20 cellular contexts compared by ENCODE assay signal in the genomic region with DNA sequence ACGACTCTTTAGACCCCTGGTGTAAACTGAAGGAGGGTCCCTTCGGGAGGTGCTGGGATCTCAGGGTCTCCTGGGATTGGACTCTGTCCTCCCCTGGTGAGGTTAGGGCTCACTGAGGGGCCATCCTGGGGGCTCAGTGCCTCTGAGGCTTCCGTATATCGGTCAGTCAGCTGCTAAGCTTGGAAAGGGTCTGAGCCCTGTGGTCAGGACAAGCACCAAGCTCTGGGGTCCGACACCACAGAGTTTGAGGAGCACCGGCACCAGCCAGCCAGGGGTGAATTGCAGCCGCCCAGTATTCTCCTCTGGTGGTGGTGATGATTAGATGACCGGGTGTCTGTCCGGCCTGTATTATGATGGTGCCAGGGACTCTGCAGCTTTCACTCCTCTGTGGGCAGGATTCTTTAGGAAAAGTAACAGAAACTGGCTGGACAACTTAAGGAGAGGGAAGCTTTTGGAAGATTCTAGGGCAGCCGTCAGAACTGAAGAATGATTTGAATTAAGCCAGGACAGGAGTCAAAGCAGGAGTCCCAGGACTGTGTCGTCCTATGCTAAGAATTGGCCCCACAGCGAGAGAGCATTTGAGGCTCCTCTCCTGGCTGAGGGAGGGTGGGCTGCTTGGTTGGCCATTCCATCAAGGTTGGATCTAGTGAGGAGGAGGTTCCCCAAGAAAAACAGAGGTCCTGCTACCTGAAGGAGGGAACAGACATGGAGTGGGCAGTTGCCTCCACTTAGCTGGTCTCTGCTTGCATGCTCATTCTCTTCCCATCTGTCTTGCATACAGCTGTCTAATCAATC.
"Had no signal": no experiment of that assay in that cellular context is flagged by ENCODE, and none has a peak within 500 bp of the region (broad histone marks: within the 10 kb centered on the region; RNA-seq: fewer than 3 reads in every experiment).

No MANE protein-coding gene starts in this region.

- H3K36me3 Mint-ChIP-seq: activated naive CD4-positive, alpha-beta T cell treated with anti-CD3 and anti-CD28 coated beads, Interleukin-2, amount 10 ng/mL, durations not matched to agents 7 days and 5 days had no signal

- ATAC-seq: activated CD4-positive, alpha-beta T cell treated with anti-CD3 and anti-CD28 coated beads for 36 hours; left lung; stimulated activated naive B cell treated with anti-CD40 and anti-IgM and Interleukin-4, amounts not matched to agents 10 μg/mL and 1 μg/mL and 100 μg/mL, for 72 hours; T-helper 17 cell had no signal

- H3K9me3 ChIP-seq: left lung, thoracic aorta had no signal

- H3K4me3 ChIP-seq: left lung, sigmoid colon, smooth muscle cell, thoracic aorta had no signal

- H3K4me3 Mint-ChIP-seq: activated B cell treated with CpG ODN at 0.5 μM for 24 hours; activated CD4-positive, alpha-beta T cell treated with anti-CD3 and anti-CD28 coated beads for 36 hours; activated naive CD4-positive, alpha-beta T cell treated with anti-CD3 and anti-CD28 coated beads, Interleukin-2, amount 10 ng/mL, durations not matched to agents 7 days and 5 days; stimulated activated naive B cell treated with anti-CD40 and anti-IgM and Interleukin-4, amounts not matched to agents 10 μg/mL and 1 μg/mL and 100 μg/mL, for 72 hours; T-helper 17 cell had no signal

- H3K27ac ChIP-seq: left lung, sigmoid colon, thoracic aorta had no signal

- H3K27ac Mint-ChIP-seq: activated B cell treated with CpG ODN at 0.5 μM for 24 hours; activated CD4-positive, alpha-beta T cell treated with anti-CD3 and anti-CD28 coated beads for 36 hours; activated naive CD4-positive, alpha-beta T cell treated with anti-CD3 and anti-CD28 coated beads, Interleukin-2, amount 10 ng/mL, durations not matched to agents 7 days and 5 days; stimulated activated naive B cell treated with anti-CD40 and anti-IgM and Interleukin-4, amounts not matched to agents 10 μg/mL and 1 μg/mL and 100 μg/mL, for 72 hours; T-helper 17 cell had no signal

- DNase-seq: activated B cell treated with CpG ODN at 0.5 μM for 24 hours; activated CD4-positive, alpha-beta T cell treated with anti-CD3 and anti-CD28 coated beads for 36 hours; activated CD4-positive, alpha-beta T cell treated with anti-CD3 and anti-CD28 coated beads, Interleukin-2, amount 50 U/mL, for 4 hours; activated effector memory CD4-positive, alpha-beta T cell treated with anti-CD3 and anti-CD28 coated beads, Interleukin-2, amount 50 U/mL, for 16 hours; activated naive CD4-positive, alpha-beta T cell treated with anti-CD3 and anti-CD28 coated beads, Interleukin-2, amount 10 ng/mL, durations not matched to agents 7 days and 5 days; activated T-cell treated with anti-CD3 and anti-CD28 coated beads for 4 hours; amygdala; effector CD4-positive, alpha-beta T cell; foreskin fibroblast; left lung; occipital lobe; sigmoid colon; stimulated activated CD4-positive, alpha-beta T cell treated with anti-CD3 and anti-CD28 coated beads, Interleukin-15, amount 100 ng/mL, for 24 hours; stimulated activated naive B cell treated with anti-CD40 and anti-IgM and Interleukin-4, amounts not matched to agents 10 μg/mL and 1 μg/mL and 100 μg/mL, for 72 hours; SW 1271; T-helper 17 cell had no signal

- H3K4me2 ChIP-seq: smooth muscle cell had no signal

- FAIRE-seq: bronchial epithelial cell, endometrium had no signal

- H3K36me3 ChIP-seq: left lung, sigmoid colon, thoracic aorta had no signal
